Comparison of ENCODE assay signal across 1 cellular context in genomic region chr2:240604939-240605716, GRCh38.
TF ChIP-seq lines count a peak whose summit lies in the region.

No MANE protein-coding gene starts in this region.

TF ChIP-seq in H1, 55 proteins besides CTCF, POLR2A, EP300 and RAD21:
- no peak for TF ChIP-seq BRCA1 (IDR thresholded peaks at IDR 0.05; ENCODE audit: low read depth, low read length)
- no peak for TF ChIP-seq RBBP5 (IDR thresholded peaks at IDR 0.05; ENCODE audit: borderline replicate concordance, low read depth, low read length)
- no peak for TF ChIP-seq GABPA (IDR thresholded peaks at IDR 0.05; ENCODE audit: borderline replicate concordance, insufficient read depth, low read length)
